In the genomic region with DNA sequence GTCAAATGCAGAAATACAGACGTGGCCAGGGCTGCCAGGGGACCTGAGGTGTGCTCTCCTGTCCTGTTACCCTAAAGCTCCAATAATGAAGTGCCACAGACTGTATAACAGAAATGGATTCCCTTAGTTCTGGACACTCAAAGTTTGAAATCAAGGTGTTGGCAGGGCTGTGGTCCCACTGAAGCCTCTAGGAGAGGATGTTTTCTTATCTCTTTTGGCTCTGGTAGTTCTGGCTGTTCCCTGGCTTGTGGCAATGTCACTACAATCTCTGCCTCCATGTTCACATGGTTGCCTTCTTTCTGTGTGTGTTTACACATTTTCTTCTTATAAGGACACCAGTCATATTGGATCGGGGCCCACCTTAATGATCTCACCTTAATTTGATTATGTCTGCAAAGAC, we compare ENCODE assay signal across 17 cellular contexts. TPM values are rescaled to one million over a fixed set of nuclear protein-coding genes. Genes with fewer than 3 reads are reported as not detected.
A peak's percentile ranks its signal among the peaks of the same experiment; 100 is the strongest.
DNase-seq lines count a peak whose midpoint lies in the region; ATAC-seq and TF ChIP-seq lines count a peak whose summit lies in the region.
"Had no signal": no experiment of that assay in that cellular context is flagged by ENCODE, and none has a peak within 500 bp of the region (broad histone marks: within the 10 kb centered on the region; RNA-seq: fewer than 3 reads in every experiment).

No MANE protein-coding gene starts in this region.

- H3K36me3 Mint-ChIP-seq in glutamatergic neuron (ENCODE audit: unreplicated experiment) = no peaks in the 10 kb centered on the region
- H3K36me3 Mint-ChIP-seq: CD14-positive monocyte; CD8-positive, alpha-beta T cell had no signal

- intact Hi-C loops in heart left ventricle (cut with DNase I) (no loop called here), left ventricle myocardium inferior (cut with micrococcal nuclease) (no loop called here), lower lobe of right lung (cut with DNase I) (no loop called here)

- TF ChIP-seq POLR2A in heart left ventricle (IDR thresholded peaks at IDR 0.05) = no peak

- H3K9me3 ChIP-seq in heart left ventricle = peaks cover 0 to 7% (median 0%) of the 10 kb centered on the region in 12 donors
- H3K9me3 ChIP-seq in left ventricle myocardium inferior (replicated peaks) = peaks cover 12% of the 10 kb centered on the region
- H3K9me3 ChIP-seq in lower lobe of right lung = no peaks in the 10 kb centered on the region
- H3K9me3 ChIP-seq: A549, BE2C, HAP-1 had no signal

- ATAC-seq in heart left ventricle (peak; percentile 22 to 72 (median 50)), left lobe of liver (peak; percentile 49), lower lobe of right lung (no peak)
- ATAC-seq: A549; CD8-positive, alpha-beta T cell had no signal

- TF ChIP-seq CTCF in heart left ventricle (IDR thresholded peaks at IDR 0.05) (no peak), left ventricle myocardium inferior (IDR thresholded peaks at IDR 0.05; ENCODE audit: borderline replicate concordance) (no peak), glutamatergic neuron (IDR thresholded peaks at IDR 0.05; ENCODE audit: partially characterized antibody, unreplicated experiment) (no peak), lower lobe of right lung (IDR thresholded peaks at IDR 0.05) (no peak)

- peak overlapping the region; percentile 45 for H3K4me3 Mint-ChIP-seq in glutamatergic neuron (ENCODE audit: unreplicated experiment)
- H3K4me3 Mint-ChIP-seq: CD14-positive monocyte; CD8-positive, alpha-beta T cell had no signal

- H3K27me3 ChIP-seq in heart left ventricle (no peaks in the 10 kb centered on the region), left ventricle myocardium inferior (ENCODE audit: low read depth) (no peaks in the 10 kb centered on the region), lower lobe of right lung (ENCODE audit: low read depth) (no peaks in the 10 kb centered on the region)
- H3K27me3 ChIP-seq: BE2C had no signal

- H3K36me3 ChIP-seq in heart left ventricle (no peaks in the 10 kb centered on the region), left ventricle myocardium inferior (no peaks in the 10 kb centered on the region), lower lobe of right lung (no peaks in the 10 kb centered on the region)
- H3K36me3 ChIP-seq: BE2C, HAP-1 had no signal

- no peak overlapping the region for H3K4me3 ChIP-seq in heart left ventricle
- H3K4me3 ChIP-seq in left ventricle myocardium inferior = no peak overlapping the region
- no peak overlapping the region for H3K4me3 ChIP-seq in lower lobe of right lung
- H3K4me3 ChIP-seq: A549, HAP-1 had no signal

- peaks cover 8% of the 10 kb centered on the region for H3K27me3 Mint-ChIP-seq in glutamatergic neuron (ENCODE audit: unreplicated experiment)

- peaks cover 38% of the 10 kb centered on the region for H3K4me1 Mint-ChIP-seq in glutamatergic neuron (ENCODE audit: low read depth, unreplicated experiment)
- H3K4me1 Mint-ChIP-seq: CD14-positive monocyte had no signal

- peaks cover 12% of the 10 kb centered on the region for H3K9me3 Mint-ChIP-seq in glutamatergic neuron (ENCODE audit: unreplicated experiment)

- H3K27ac Mint-ChIP-seq in glutamatergic neuron (ENCODE audit: unreplicated experiment) = peak overlapping the region; percentile 97
- H3K27ac Mint-ChIP-seq: CD8-positive, alpha-beta T cell had no signal

- 76 to 86% (median 82%) methylated on average over 2 of the region's 2 CpGs for WGBS in heart left ventricle, 4 donors

- no peak overlapping the region for H3K27ac ChIP-seq in heart left ventricle
- no peak overlapping the region for H3K27ac ChIP-seq in left ventricle myocardium inferior (replicated peaks)
- H3K27ac ChIP-seq in lower lobe of right lung = no peak overlapping the region
- H3K27ac ChIP-seq: A549 had no signal

- H3K4me1 ChIP-seq in heart left ventricle (peaks cover 0 to 11% (median 0%) of the 10 kb centered on the region in 12 donors), left ventricle myocardium inferior (peaks cover 12% of the 10 kb centered on the region), lower lobe of right lung (no peaks in the 10 kb centered on the region)
- H3K4me1 ChIP-seq: A549, HAP-1 had no signal

- DNase-seq in heart left ventricle (no peak), left ventricle myocardium inferior (no peak), glutamatergic neuron (no peak), left lobe of liver (ENCODE audit: low spot score) (no peak), lower lobe of right lung (no peak), hippocampal formation (lab: John Stamatoyannopoulos, UW) (no peak), H4 (ENCODE audit: low spot score) (no peak)
- DNase-seq: BE2C; CD8-positive, alpha-beta T cell; COR-L47; DMS153; DMS79 treated with DMSO at 0.1 percent for 48 hours; EL; GOT3 had no signal

RNA-seq across cellular contexts. Expression of a gene that starts 15.3 kb away (rescaled TPM):
- total RNA-seq in heart left ventricle (10 to 100 TPM in 3 of 9 donors, 1 to 10 TPM in 6; 3.7 to 12.2 (median 7.7) TPM), left ventricle myocardium inferior (7.1 TPM), glutamatergic neuron (ENCODE audit: unreplicated experiment) (63.9 TPM), left lobe of liver (10.3 TPM), lower lobe of right lung (7.9 TPM)
- 1 to 10 TPM; 5.5 to 8.2 TPM for polyA plus RNA-seq in heart left ventricle
- total RNA-seq in H4 (2014; rRNA removed; shearing (Covaris generic)) = 9.4 and 22.9 TPM in 2 replicates

Comparison
In these comparisons a context has a peak if more than half of its experiments do, and no peak if none do; other contexts are left out.
1. ATAC-seq: peak in heart left ventricle (4 of 4) and left lobe of liver (single experiment); none in lower lobe of right lung (0 of 2).